8 cellular contexts compared by ENCODE assay signal in genomic region chr19:1438933-1439358, GRCh38. TPM values are rescaled to one million over a fixed set of nuclear protein-coding genes. Genes with fewer than 3 reads are reported as not detected.
DNase-seq lines count a peak whose midpoint lies in the region; ATAC-seq and TF ChIP-seq lines count a peak whose summit lies in the region.

No MANE protein-coding gene starts in this region.

- H3K4me1 ChIP-seq in suprapubic skin = peaks cover 35% of the 10 kb centered on the region

- no peak for TF ChIP-seq CTCF in activated CD8-positive, alpha-beta T cell treated with anti-CD3 and anti-CD28 coated beads for 36 hours (IDR thresholded peaks at IDR 0.05)
- TF ChIP-seq CTCF in suprapubic skin (IDR thresholded peaks at IDR 0.05) = no peak
- no peak for TF ChIP-seq CTCF in GM13976 (IDR thresholded peaks at IDR 0.05; ENCODE audit: borderline replicate concordance, control extremely low read depth, extremely low read depth, insufficient read depth, missing control alignments)

- peak overlapping the region; percentile 93 for H3K4me3 Mint-ChIP-seq in activated CD8-positive, alpha-beta T cell treated with anti-CD3 and anti-CD28 coated beads for 36 hours
- peak overlapping the region; percentile 95 to 99 (median 96) for H3K4me3 Mint-ChIP-seq in immature natural killer cell

- 1% methylated on average over 12 of the region's 27 CpGs for whole genome bisulfite sequencing in suprapubic skin

- peak overlapping the region; percentile 58 for H3K4me3 ChIP-seq in suprapubic skin

- POLR2A ChIA-PET in activated CD8-positive, alpha-beta T cell treated with anti-CD3 and anti-CD28 coated beads for 36 hours (lab: Charles Lee) = interaction anchor here (1.1 to 3.5 kb wide), 4 partner anchors 12 to 29 kb away, joined by 3 to 10 read pairs (median 6); no protein-coding TSS in a partner anchor

- peaks cover 48% of the 10 kb centered on the region for H3K36me3 Mint-ChIP-seq in activated CD8-positive, alpha-beta T cell treated with anti-CD3 and anti-CD28 coated beads for 36 hours (ENCODE audit: low read depth)
- peaks cover 0 to 11% (median 3%) of the 10 kb centered on the region in 3 donors for H3K36me3 Mint-ChIP-seq in immature natural killer cell

- TF ChIP-seq EP300 in suprapubic skin (IDR thresholded peaks at IDR 0.05) = no peak

- intact Hi-C loops in activated CD8-positive, alpha-beta T cell treated with anti-CD3 and anti-CD28 coated beads for 36 hours (cut with micrococcal nuclease) = no loop called here

- TF ChIP-seq POLR2A in suprapubic skin (IDR thresholded peaks at IDR 0.05) = no peak

- ATAC-seq in activated CD4-positive, CD25-positive, alpha-beta regulatory T cell treated with anti-CD3 and anti-CD28 coated beads, Interleukin-2, amount 50 U/mL, for 24 hours = peak; percentile 4 to 5
- ATAC-seq in activated CD8-positive, alpha-beta T cell treated with anti-CD3 and anti-CD28 coated beads for 36 hours = no peak

- H3K27me3 Mint-ChIP-seq in activated CD8-positive, alpha-beta T cell treated with anti-CD3 and anti-CD28 coated beads for 36 hours = no peaks in the 10 kb centered on the region
- peaks cover 5 to 14% (median 12%) of the 10 kb centered on the region in 3 donors for H3K27me3 Mint-ChIP-seq in immature natural killer cell (ENCODE audit: low read depth in 3 of 3)

- H3K27ac ChIP-seq in suprapubic skin = peak overlapping the region; percentile 83

- peaks cover 30% of the 10 kb centered on the region for H3K4me1 Mint-ChIP-seq in activated CD8-positive, alpha-beta T cell treated with anti-CD3 and anti-CD28 coated beads for 36 hours (ENCODE audit: low read depth)
- peaks cover 22 to 37% of the 10 kb centered on the region in 2 donors for H3K4me1 Mint-ChIP-seq in immature natural killer cell

- H3K36me3 ChIP-seq in suprapubic skin = peaks cover 50% of the 10 kb centered on the region

- peak overlapping the region; percentile 89 for H3K27ac Mint-ChIP-seq in activated CD8-positive, alpha-beta T cell treated with anti-CD3 and anti-CD28 coated beads for 36 hours
- peak overlapping the region; percentile 72 to 97 (median 88) for H3K27ac Mint-ChIP-seq in immature natural killer cell

- no peaks in the 10 kb centered on the region for H3K9me3 ChIP-seq in suprapubic skin

- no peak for DNase-seq in activated CD4-positive, CD25-positive, alpha-beta regulatory T cell (lab: John Stamatoyannopoulos, UW)
- DNase-seq in activated CD8-positive, alpha-beta T cell treated with anti-CD3 and anti-CD28 coated beads for 36 hours = no peak
- DNase-seq in immature natural killer cell (no peak), suprapubic skin (ENCODE audit: low spot score in 2 of 2) (no peak), COLO829 (ENCODE audit: low spot score) (no peak), GM13976 (ENCODE audit: low spot score) (no peak)
- DNase-seq in activated CD4-positive, CD25-positive, alpha-beta regulatory T cell treated with anti-CD3 and anti-CD28 coated beads, Interleukin-2, amount 50 U/mL, for 72 hours = no peak

- CTCF ChIA-PET in activated CD8-positive, alpha-beta T cell treated with anti-CD3 and anti-CD28 coated beads for 36 hours (lab: Charles Lee) = no interaction called here

- in situ Hi-C loops in GM13976 (cut with MboI; ENCODE audit: low sequenced_read_pairs, unreplicated experiment) = no loop called here

- H3K27me3 ChIP-seq in suprapubic skin = no peaks in the 10 kb centered on the region

- no peaks in the 10 kb centered on the region for H3K9me3 Mint-ChIP-seq in activated CD8-positive, alpha-beta T cell treated with anti-CD3 and anti-CD28 coated beads for 36 hours
- H3K9me3 Mint-ChIP-seq in immature natural killer cell = no peaks in the 10 kb centered on the region

RNA-seq across cellular contexts. Expression of gene RPS15, which starts 0.8 kb away (rescaled TPM):
- 1,000 to 10,000 TPM; 1,854 to 1,879 TPM for total RNA-seq in activated CD8-positive, alpha-beta T cell treated with anti-CD3 and anti-CD28 coated beads for 36 hours
- 1,000 to 10,000 TPM; 1,383 to 2,244 (median 1,622) TPM for polyA plus RNA-seq in immature natural killer cell
- total RNA-seq in suprapubic skin = 1,000 to 10,000 TPM; 1,802 to 3,909 (median 2,793) TPM

RNA-seq across cellular contexts. Expression of gene APC2, which starts 11.0 kb away (rescaled TPM):
- under 1 TPM; 0.07 to 0.29 TPM for total RNA-seq in activated CD8-positive, alpha-beta T cell treated with anti-CD3 and anti-CD28 coated beads for 36 hours
- polyA plus RNA-seq in immature natural killer cell = under 1 TPM in 1 of 3 donors, not detected in 2; 0.06 TPM
- under 1 TPM in 3 of 4 donors, not detected in 1; 0.08 to 0.30 (median 0.26) TPM for total RNA-seq in suprapubic skin

RNA-seq across cellular contexts. Expression of gene DAZAP1, which starts 31.6 kb away (rescaled TPM):
- total RNA-seq in activated CD8-positive, alpha-beta T cell treated with anti-CD3 and anti-CD28 coated beads for 36 hours = 100 to 1,000 TPM; 263 to 283 TPM
- 10 to 100 TPM in 1 of 3 donors, 1 to 10 TPM in 2; 4.3 to 10.3 (median 8.0) TPM for polyA plus RNA-seq in immature natural killer cell
- total RNA-seq in suprapubic skin = 10 to 100 TPM; 41.5 to 75.4 (median 49.2) TPM

RNA-seq across cellular contexts. Expression of gene GAMT, which starts 37.6 kb away (rescaled TPM):
- 10 to 100 TPM; 27.8 to 29.5 TPM for total RNA-seq in activated CD8-positive, alpha-beta T cell treated with anti-CD3 and anti-CD28 coated beads for 36 hours
- polyA plus RNA-seq in immature natural killer cell = 10 to 100 TPM in 2 of 3 donors, 1 to 10 TPM in 1; 7.9 to 16.5 (median 10.5) TPM
- total RNA-seq in suprapubic skin = 10 to 100 TPM; 27.8 to 40.3 (median 34.0) TPM

RNA-seq across cellular contexts. Expression of gene C19orf25, which starts 40.1 kb away (rescaled TPM):
- total RNA-seq in activated CD8-positive, alpha-beta T cell treated with anti-CD3 and anti-CD28 coated beads for 36 hours = 10 to 100 TPM; 21.3 to 21.5 TPM
- 10 to 100 TPM; 57.4 to 61.6 (median 61.2) TPM for polyA plus RNA-seq in immature natural killer cell
- 10 to 100 TPM; 25.1 to 41.2 (median 36.4) TPM for total RNA-seq in suprapubic skin
